In genomic region chr13:73412933-73413332, GRCh38 we compare ENCODE assay signal across 22 cellular contexts.
"Had no signal": no experiment of that assay in that cellular context is flagged by ENCODE, and none has a peak within 500 bp of the region (broad histone marks: within the 10 kb centered on the region; RNA-seq: fewer than 3 reads in every experiment).

No MANE protein-coding gene starts in this region.

- H3K36me3 Mint-ChIP-seq: activated naive CD4-positive, alpha-beta T cell treated with anti-CD3 and anti-CD28 coated beads, Interleukin-2, amount 50 U/mL, for 72 hours; natural killer cell treated with Interleukin-12 subunit alpha and Interleukin-12 subunit beta and Interleukin-15 and Interleukin-18, amount 100 ng/mL, for 72 hours; WTC11 had no signal

- ATAC-seq: activated CD8-positive, alpha-beta T cell treated with anti-CD3 and anti-CD28 coated beads for 36 hours; activated naive CD4-positive, alpha-beta T cell treated with anti-CD3 and anti-CD28 coated beads, Interleukin-2, amount 50 U/mL, for 72 hours; activated T-cell treated with anti-CD3 and anti-CD28 coated beads, Interleukin-2, amount 50 U/mL, for 4 hours; activated T-helper 17 cell treated with anti-CD3 and anti-CD28 coated beads, Interleukin-2, amount 50 U/mL, for 72 hours; effector memory CD8-positive, alpha-beta T cell; heart right ventricle; mucosa of descending colon; natural killer cell treated with Interleukin-12 subunit alpha and Interleukin-12 subunit beta and Interleukin-15 and Interleukin-18, amount 100 ng/mL, for 72 hours; right cardiac atrium; stimulated activated naive CD8-positive, alpha-beta T cell treated with anti-CD3 and anti-CD28 coated beads, Interleukin-15, Interleukin-2, amounts not matched to agents 100 U/mL and 50 U/mL, for 24 hours; WTC11 had no signal

- H3K4me3 ChIP-seq: colonic mucosa, dorsolateral prefrontal cortex, esophagus muscularis mucosa, heart right ventricle, left ventricle myocardium inferior, lung, mucosa of descending colon, testis, transverse colon had no signal

- H3K9me3 Mint-ChIP-seq: activated CD8-positive, alpha-beta T cell treated with anti-CD3 and anti-CD28 coated beads for 36 hours; activated T-cell treated with anti-CD3 and anti-CD28 coated beads, Interleukin-2, amount 50 U/mL, for 4 hours; activated T-helper 17 cell treated with anti-CD3 and anti-CD28 coated beads, Interleukin-2, amount 50 U/mL, for 72 hours; effector memory CD8-positive, alpha-beta T cell had no signal

- H3K27me3 Mint-ChIP-seq: activated CD4-positive, alpha-beta T cell treated with anti-CD3 and anti-CD28 coated beads, Interleukin-2, amount 10 ng/mL, durations not matched to agents 7 days and 5 days; activated CD8-positive, alpha-beta T cell treated with anti-CD3 and anti-CD28 coated beads for 36 hours; activated T-helper 17 cell treated with anti-CD3 and anti-CD28 coated beads, Interleukin-2, amount 50 U/mL, for 72 hours had no signal

- H3K4me3 Mint-ChIP-seq: activated CD4-positive, alpha-beta T cell treated with anti-CD3 and anti-CD28 coated beads, Interleukin-2, amount 10 ng/mL, durations not matched to agents 7 days and 5 days; activated CD8-positive, alpha-beta T cell treated with anti-CD3 and anti-CD28 coated beads for 36 hours; activated T-cell treated with anti-CD3 and anti-CD28 coated beads, Interleukin-2, amount 50 U/mL, for 4 hours; activated T-helper 17 cell treated with anti-CD3 and anti-CD28 coated beads, Interleukin-2, amount 50 U/mL, for 72 hours; effector memory CD8-positive, alpha-beta T cell; natural killer cell treated with Interleukin-12 subunit alpha and Interleukin-12 subunit beta and Interleukin-15 and Interleukin-18, amount 100 ng/mL, for 72 hours; WTC11 had no signal

- H3K9me3 ChIP-seq: colonic mucosa, esophagus muscularis mucosa, left ventricle myocardium inferior, mucosa of descending colon, testis, transverse colon had no signal

- DNase-seq: activated CD4-positive, alpha-beta T cell treated with anti-CD3 and anti-CD28 coated beads for 1 hour; activated CD4-positive, alpha-beta T cell treated with anti-CD3 and anti-CD28 coated beads, Interleukin-2, amount 10 ng/mL, durations not matched to agents 7 days and 5 days; activated CD8-positive, alpha-beta T cell treated with anti-CD3 and anti-CD28 coated beads for 36 hours; activated T-cell treated with anti-CD3 and anti-CD28 coated beads, Interleukin-2, amount 50 U/mL, for 4 hours; colonic mucosa; dorsolateral prefrontal cortex; effector memory CD8-positive, alpha-beta T cell; foreskin melanocyte; heart right ventricle; left ventricle myocardium inferior; mucosa of descending colon; right cardiac atrium; stimulated activated naive CD8-positive, alpha-beta T cell treated with anti-CD3 and anti-CD28 coated beads, Interleukin-15, Interleukin-2, amounts not matched to agents 100 U/mL and 50 U/mL, for 24 hours; T-helper 2 cell; testis; transverse colon had no signal

- H3K27me3 ChIP-seq: colonic mucosa, dorsolateral prefrontal cortex, esophagus muscularis mucosa, heart right ventricle, testis, transverse colon had no signal

- H3K4me1 Mint-ChIP-seq: activated CD4-positive, alpha-beta T cell treated with anti-CD3 and anti-CD28 coated beads, Interleukin-2, amount 10 ng/mL, durations not matched to agents 7 days and 5 days; activated T-helper 17 cell treated with anti-CD3 and anti-CD28 coated beads, Interleukin-2, amount 50 U/mL, for 72 hours had no signal

- H3K27ac Mint-ChIP-seq: activated CD4-positive, alpha-beta T cell treated with anti-CD3 and anti-CD28 coated beads, Interleukin-2, amount 10 ng/mL, durations not matched to agents 7 days and 5 days; activated CD8-positive, alpha-beta T cell treated with anti-CD3 and anti-CD28 coated beads for 36 hours; activated naive CD4-positive, alpha-beta T cell treated with anti-CD3 and anti-CD28 coated beads, Interleukin-2, amount 50 U/mL, for 72 hours; activated T-helper 17 cell treated with anti-CD3 and anti-CD28 coated beads, Interleukin-2, amount 50 U/mL, for 72 hours; effector memory CD8-positive, alpha-beta T cell; natural killer cell treated with Interleukin-12 subunit alpha and Interleukin-12 subunit beta and Interleukin-15 and Interleukin-18, amount 100 ng/mL, for 72 hours; WTC11 had no signal

- H3K36me3 ChIP-seq: colonic mucosa, esophagus muscularis mucosa, heart right ventricle, left ventricle myocardium inferior, transverse colon had no signal

- H3K4me1 ChIP-seq: colonic mucosa, esophagus muscularis mucosa, heart right ventricle, left ventricle myocardium inferior, testis had no signal
